10 cellular contexts compared by ENCODE assay signal in the genomic region with DNA sequence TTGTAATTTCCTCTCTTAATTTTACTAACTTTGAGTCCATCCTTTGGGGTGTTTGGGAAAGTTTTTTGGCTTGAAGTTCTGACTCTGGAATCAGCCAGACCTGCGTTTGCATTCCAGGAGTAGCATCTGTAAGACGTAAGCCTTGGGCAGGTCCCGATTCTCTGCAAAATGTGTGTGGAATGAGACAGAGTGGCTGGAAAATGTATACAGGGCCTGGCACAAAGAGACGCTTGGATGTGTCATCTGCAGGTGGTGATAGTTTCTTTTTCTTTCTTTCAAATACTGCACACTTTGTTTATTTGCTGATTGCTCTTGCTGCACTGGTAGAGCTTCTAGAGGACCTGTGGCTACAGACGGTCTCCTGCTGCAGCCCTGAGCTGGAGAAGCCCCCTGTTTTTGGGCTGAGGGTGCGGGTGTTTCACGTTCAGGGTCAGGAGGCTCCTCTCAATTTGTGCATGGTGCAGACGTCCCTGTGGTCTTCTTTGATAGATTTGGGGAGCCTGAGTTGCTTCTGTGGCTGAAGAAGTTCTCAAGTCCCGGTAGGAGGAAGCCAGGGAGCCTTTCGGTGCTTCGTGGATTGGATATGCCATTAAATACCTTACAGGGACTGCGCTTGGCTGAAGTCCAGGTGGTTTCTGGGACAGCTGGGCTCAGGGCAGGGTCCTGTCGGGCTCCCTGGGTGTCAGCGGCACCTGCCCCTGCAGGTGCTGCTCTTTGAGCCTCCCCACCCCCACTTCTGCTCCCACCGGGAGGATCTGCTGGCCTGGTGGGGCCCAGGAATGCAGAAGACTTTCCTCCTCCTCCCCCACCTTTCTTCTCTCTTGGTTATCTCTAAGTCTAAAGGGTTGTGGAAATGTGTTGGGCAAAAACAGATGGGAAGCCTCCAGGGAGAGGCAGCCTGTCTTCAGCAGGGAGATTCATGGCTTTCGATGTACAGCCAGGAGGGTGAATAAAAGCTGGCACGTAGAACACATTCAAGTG. TPM values are rescaled to one million over a fixed set of nuclear protein-coding genes. Genes with fewer than 3 reads are reported as not detected.
A peak's percentile ranks its signal among the peaks of the same experiment; 100 is the strongest.
DNase-seq lines count a peak whose midpoint lies in the region; ATAC-seq and TF ChIP-seq lines count a peak whose summit lies in the region.
"Had no signal": no experiment of that assay in that cellular context is flagged by ENCODE, and none has a peak within 500 bp of the region (broad histone marks: within the 10 kb centered on the region; RNA-seq: fewer than 3 reads in every experiment).

No MANE protein-coding gene starts in this region.

- no peak overlapping the region for H3K18ac ChIP-seq in H9 (ENCODE audit: insufficient read length, low read depth, low read length)

- H3K9ac ChIP-seq in H9 (ENCODE audit: extremely low read depth, insufficient read length, low read length): no peak overlapping the region

- H3K23ac ChIP-seq in H9 (ENCODE audit: insufficient read length, low read depth, low read length): no peak overlapping the region

- H3K27ac Mint-ChIP-seq in H9: peak overlapping the region in 1 of 3 experiments; percentile 4; a peak in 1 of 7 replicates

- no peaks in the 10 kb centered on the region for H3K9me3 ChIP-seq in H9 (ENCODE audit: control insufficient read depth, low read depth, low read length)
- H3K9me3 ChIP-seq in RWPE2 (ENCODE audit: severe bottlenecking): peaks cover 10% of the 10 kb centered on the region

- H3K4me3 ChIP-seq in RWPE2 (ENCODE audit: severe bottlenecking) (peak overlapping the region; percentile 12), foreskin fibroblast (ENCODE audit: low read depth in 1 of 2, low read length in 2 of 2) (no peak overlapping the region)

- no peak overlapping the region for H2BK12ac ChIP-seq in H9 (ENCODE audit: insufficient read length, low read depth, low read length)

- no peak overlapping the region for H2BK120ac ChIP-seq in H9 (ENCODE audit: low read depth, low read length, poor library complexity, severe bottlenecking)

- H3K4me3 Mint-ChIP-seq in H9: no peak overlapping the region

- H3K4ac ChIP-seq in H9 (ENCODE audit: low read depth, low read length): no peak overlapping the region

- H3K4me2 ChIP-seq in H9 (ENCODE audit: insufficient read depth, insufficient read length, low read length): no peak overlapping the region

- TF ChIP-seq CTCF in H9 (conservative IDR thresholded peaks at IDR 0.05) (no peak), RWPE2 (IDR thresholded peaks at IDR 0.05; ENCODE audit: poor library complexity, severe bottlenecking) (no peak), foreskin fibroblast (IDR thresholded peaks at IDR 0.05; ENCODE audit: low read depth, low read length) (no peak)

- no peak overlapping the region for H4K91ac ChIP-seq in H9 (ENCODE audit: insufficient read length, low read depth, low read length)

- H3K56ac ChIP-seq in H9 (ENCODE audit: insufficient read length, low read depth, low read length): no peak overlapping the region

- H2AFZ ChIP-seq in H9 (ENCODE audit: low read length): no peak overlapping the region

- DNase-seq in ACHN (peak; percentile 82), H9 (no peak), RWPE2 (ENCODE audit: low spot score) (no peak), foreskin fibroblast (peak; percentile 44 to 53), NCI-H2196 (lab: John Stamatoyannopoulos, UW; ENCODE audit: unreplicated experiment) (no peak), NCI-H2227 (lab: John Stamatoyannopoulos, UW; ENCODE audit: unreplicated experiment) (no peak), anterior cingulate cortex (lab: John Stamatoyannopoulos, UW) (no peak)
- DNase-seq in stimulated activated naive CD8-positive, alpha-beta T cell treated with anti-CD3 and anti-CD28 coated beads, Interleukin-15, Interleukin-2, amounts not matched to agents 100 U/mL and 50 U/mL, for 24 hours: no peak
- DNase-seq: Karpas-422; stimulated activated CD4-positive, alpha-beta T cell treated with anti-CD3 and anti-CD28 coated beads, Interleukin-4, amount 100 ng/mL, for 1 hour had no signal

- no peaks in the 10 kb centered on the region for H3K23me2 ChIP-seq in H9 (ENCODE audit: insufficient read length, low read depth, low read length, poor library complexity, severe bottlenecking)

- no peak overlapping the region for H2BK20ac ChIP-seq in H9 (ENCODE audit: low read depth, low read length, poor library complexity, severe bottlenecking)

- H3T11ph ChIP-seq in H9 (ENCODE audit: low read length): no peak overlapping the region

- H4K5ac ChIP-seq in H9 (ENCODE audit: insufficient read length, low read depth, low read length): no peak overlapping the region

- ATAC-seq in RWPE2 (ENCODE audit: low read depth): peak; percentile 90
- no peak for ATAC-seq in stimulated activated naive CD8-positive, alpha-beta T cell treated with anti-CD3 and anti-CD28 coated beads, Interleukin-15, Interleukin-2, amounts not matched to agents 100 U/mL and 50 U/mL, for 24 hours

- H3K4me1 Mint-ChIP-seq in H9: peaks cover 16 to 24% of the 10 kb centered on the region in 2 experiments

- H3K4me1 ChIP-seq in H9 (ENCODE audit: insufficient read depth, low read length): no peaks in the 10 kb centered on the region; the same call in 1 of the 2 replicates
- peaks cover 25% of the 10 kb centered on the region for H3K4me1 ChIP-seq in RWPE2 (ENCODE audit: insufficient read depth, poor library complexity, severe bottlenecking)

- H3K9me3 Mint-ChIP-seq in H9: peaks cover 0 to 4% of the 10 kb centered on the region in 2 experiments; a peak in 1 of 5 replicates

- H2BK5ac ChIP-seq in H9 (ENCODE audit: insufficient read length, low read length): no peak overlapping the region

- H2BK15ac ChIP-seq in H9 (ENCODE audit: low read depth, low read length): no peak overlapping the region; the same call in 1 of the 2 replicates

- peak overlapping the region; percentile 24; the same call in 1 of the 2 replicates for H3K14ac ChIP-seq in H9 (ENCODE audit: insufficient read depth, low read length)

- peaks cover 0 to 3% (median 0%) of the 10 kb centered on the region in 3 experiments; a peak in 2 of 7 replicates for H3K36me3 Mint-ChIP-seq in H9 (ENCODE audit: insufficient read depth in 1 of 3, low read depth in 3 of 3)

- H4K8ac ChIP-seq in H9 (replicated peaks; ENCODE audit: insufficient read length, low read depth, low read length): no peak overlapping the region

- peaks cover 6% of the 10 kb centered on the region for H3K27me3 Mint-ChIP-seq in H9 (ENCODE audit: low read depth)

- H3K27me3 ChIP-seq in H9 (ENCODE audit: insufficient read depth, low read length) (no peaks in the 10 kb centered on the region), RWPE2 (ENCODE audit: insufficient read depth, poor library complexity, severe bottlenecking) (no peaks in the 10 kb centered on the region)

- in situ Hi-C loops in ACHN (cut with HindIII; ENCODE audit: low pct_ligation_motif_present, low pct_unique_long_range_greater_than_20kb, low sequenced_read_pairs): no loop called here

- WGBS in H9 (ENCODE audit: extremely low coverage, insufficient read length, low lambda C conversion rate): no CpG with 5 or more reads among the region's 17 CpGs

- no peak overlapping the region for H2AK5ac ChIP-seq in H9 (ENCODE audit: insufficient read length, low read length)

- no peaks in the 10 kb centered on the region for H3K79me2 ChIP-seq in H9 (ENCODE audit: insufficient read depth, low read length)

- no peaks in the 10 kb centered on the region for H3K36me3 ChIP-seq in RWPE2 (ENCODE audit: low read depth)

- no peak overlapping the region for H3K27ac ChIP-seq in H9 (ENCODE audit: insufficient read length, low read depth, low read length)
- H3K27ac ChIP-seq in RWPE2 (ENCODE audit: poor library complexity, severe bottlenecking): peak overlapping the region; percentile 97

- no peaks in the 10 kb centered on the region for H4K20me1 ChIP-seq in H9 (ENCODE audit: control insufficient read depth, insufficient read depth, insufficient read length)

- no peaks in the 10 kb centered on the region for H3K79me1 ChIP-seq in H9 (ENCODE audit: insufficient read depth, low read depth, low read length, poor library complexity, severe bottlenecking)

RNA-seq across cellular contexts. Expression of a gene that starts 44.1 kb away (rescaled TPM):
- 19.5 and 20.5 TPM in 2 replicates for total RNA-seq in H9 (2021)

Comparison
In these comparisons a context has a peak if more than half of its experiments do, and no peak if none do; other contexts are left out.
1. DNase-seq: peak in ACHN (single experiment) and foreskin fibroblast (2 of 2); none in H9 (single experiment), RWPE2 (single experiment), stimulated activated naive CD8-positive, alpha-beta T cell treated with anti-CD3 and anti-CD28 coated beads, Interleukin-15, Interleukin-2, amounts not matched to agents 100 U/mL and 50 U/mL, for 24 hours (single experiment), NCI-H2196 (single experiment), NCI-H2227 (single experiment) and anterior cingulate cortex (0 of 58).